8 cellular contexts compared by ENCODE assay signal in genomic region chr1:50977575-50978143, GRCh38. TPM values are rescaled to one million over a fixed set of nuclear protein-coding genes. Genes with fewer than 3 reads are reported as not detected.
DNase-seq lines count a peak whose midpoint lies in the region; ATAC-seq and TF ChIP-seq lines count a peak whose summit lies in the region.

No MANE protein-coding gene starts in this region.

- TF ChIP-seq POLR2A in adrenal gland (IDR thresholded peaks at IDR 0.05): no peak

- H3K27me3 ChIP-seq in adrenal gland (no peaks in the 10 kb centered on the region), heart right ventricle (peaks cover 0 to 54% (median 0%) of the 10 kb centered on the region in 7 donors)

- 0 to 1% (median 0%) methylated on average over 2 to 63 of the region's 63 CpGs for WGBS in adrenal gland, 4 donors
- WGBS in heart right ventricle, 2 donors: 1% methylated on average over 58 to 63 of the region's 63 CpGs

- H3K4me3 ChIP-seq in adrenal gland (peak overlapping the region; percentile 73 to 97 (median 92)), heart right ventricle (peak overlapping the region; percentile 68 to 94 (median 89))

- in situ Hi-C loops in ACHN (cut with HindIII; ENCODE audit: low pct_ligation_motif_present, low pct_unique_long_range_greater_than_20kb, low sequenced_read_pairs): no loop called here

- CTCF ChIA-PET in GM10248 (lab: Yijun Ruan, JAX): interaction anchor here (0.8 to 3.0 kb wide), 6 partner anchors 8 to 103 kb away, joined by 3 to 11 read pairs (median 6); partner anchors contain the start of genes CDKN2C and FAF1

- H3K27ac ChIP-seq in adrenal gland: peak overlapping the region; percentile 89 to 100 (median 98)
- peak overlapping the region; percentile 97 to 100 (median 99) for H3K27ac ChIP-seq in heart right ventricle

- DNase-seq in ACHN: peak; percentile 67
- peak; percentile 64 for DNase-seq in GM10248 (ENCODE audit: extremely low spot score)
- peak; percentile 17 for DNase-seq in NCI-H2171 (lab: John Stamatoyannopoulos, UW)
- peak; percentile 81 to 87 (median 85) for DNase-seq in adrenal gland
- peak; percentile 70 to 79 for DNase-seq in heart right ventricle
- peak; percentile 45 for DNase-seq in pons (ENCODE audit: low spot score)
- DNase-seq in effector CD4-positive, alpha-beta T cell: no peak

- no peaks in the 10 kb centered on the region for H3K9me3 ChIP-seq in adrenal gland (replicated peaks in 1 of 3)
- H3K9me3 ChIP-seq in heart right ventricle: no peaks in the 10 kb centered on the region

- TF ChIP-seq CTCF in GM10248 (IDR thresholded peaks at IDR 0.05; ENCODE audit: control extremely low read depth, extremely low read depth, low read depth, missing control alignments): no peak
- TF ChIP-seq CTCF in adrenal gland (IDR thresholded peaks at IDR 0.05): no peak
- TF ChIP-seq CTCF in heart right ventricle (IDR thresholded peaks at IDR 0.05): no peak

- ATAC-seq in HG02642 (IDR thresholded peaks at IDR 0.05; ENCODE audit: poor library complexity, unreplicated experiment) (peak; percentile 54), heart right ventricle (peak; percentile 74 to 95 (median 88))

- no peaks in the 10 kb centered on the region for H3K36me3 ChIP-seq in adrenal gland (replicated peaks in 1 of 2)
- no peaks in the 10 kb centered on the region for H3K36me3 ChIP-seq in heart right ventricle

- intact Hi-C loops in adrenal gland (cut with DNase I): no loop called here
- intact Hi-C loops in heart right ventricle (cut with DNase I): loop anchor here in 3 of 10 donors (1.0 to 10.0 kb wide), 3 partner anchors 8 to 537 kb away; partner anchors contain the start of gene EPS15 (in 1 of the 3)

- POLR2A ChIA-PET in GM10248 (lab: Yijun Ruan, JAX): interaction anchor here (0.9 kb wide), 1 partner anchor 9 kb away, joined by 9 read pairs; no protein-coding TSS in a partner anchor

- peaks cover 4 to 26% of the 10 kb centered on the region in 2 donors for H3K4me1 ChIP-seq in adrenal gland (replicated peaks in 1 of 2)
- H3K4me1 ChIP-seq in heart right ventricle: peaks cover 0 to 51% (median 33%) of the 10 kb centered on the region in 9 donors

RNA-seq across cellular contexts. Expression of gene CDKN2C, which starts 7.6 kb away (rescaled TPM):
- 10 to 100 TPM; 11.0 to 46.0 (median 25.3) TPM for total RNA-seq in adrenal gland
- 10 to 100 TPM; 15.7 to 27.4 (median 18.5) TPM for polyA plus RNA-seq in adrenal gland
- 10 to 100 TPM in 9 of 10 donors, 1 to 10 TPM in 1; 8.2 to 26.3 (median 12.8) TPM for total RNA-seq in heart right ventricle
- 10 to 100 TPM in 1 of 2 donors, 1 to 10 TPM in 1; 9.1 to 11.3 TPM for polyA plus RNA-seq in heart right ventricle

RNA-seq across cellular contexts. Expression of gene FAF1, which starts 17.6 kb away (rescaled TPM):
- total RNA-seq in adrenal gland: 10 to 100 TPM; 25.2 to 88.4 (median 49.8) TPM
- polyA plus RNA-seq in adrenal gland: 10 to 100 TPM; 23.4 to 79.9 (median 24.7) TPM
- 100 to 1,000 TPM in 1 of 10 donors, 10 to 100 TPM in 9; 81.4 to 102 (median 90.8) TPM for total RNA-seq in heart right ventricle
- 10 to 100 TPM; 30.9 to 62.3 TPM for polyA plus RNA-seq in heart right ventricle
